24 cellular contexts compared by ENCODE assay signal in genomic region chr9:87558606-87559005, GRCh38.
DNase-seq lines count a peak whose midpoint lies in the region; ATAC-seq, FAIRE-seq and TF ChIP-seq lines count a peak whose summit lies in the region.
"Had no signal": no experiment of that assay in that cellular context is flagged by ENCODE, and none has a peak within 500 bp of the region (broad histone marks: within the 10 kb centered on the region; RNA-seq: fewer than 3 reads in every experiment).

No MANE protein-coding gene starts in this region.

- H3K27ac ChIP-seq in A673 (ENCODE audit: low read depth, low read length, poor library complexity, severe bottlenecking) (peak overlapping the region; percentile 29), GM12878 (ENCODE audit: control insufficient read depth, insufficient read depth) (peak overlapping the region; percentile 75), sigmoid colon (peak overlapping the region in 3 of 4 donors; percentile 54 to 79 (median 55)), aorta (ENCODE audit: low read depth in 1 of 2, low read length in 2 of 2) (no peak overlapping the region)
- H3K27ac ChIP-seq: GM23248, HL-60 had no signal

- no peak for TF ChIP-seq RAD21 in GM12878 (IDR thresholded peaks at IDR 0.05; ENCODE audit: insufficient read depth, low read depth, low read length)

- no peaks in the 10 kb centered on the region for H3K9me3 ChIP-seq in A673 (ENCODE audit: low read depth, low read length, poor library complexity, severe bottlenecking)
- H3K9me3 ChIP-seq in GM12878 (replicated peaks; ENCODE audit: control insufficient read depth, insufficient read depth, low read length), result peaks cover 2% of the 10 kb centered on the region; the same call in 2 of the 3 replicates
- H3K9me3 ChIP-seq in sigmoid colon, result no peaks in the 10 kb centered on the region
- no peaks in the 10 kb centered on the region for H3K9me3 ChIP-seq in aorta (ENCODE audit: control insufficient read depth, low read length)
- H3K9me3 ChIP-seq: BE2C, HAP-1 had no signal

- TF ChIP-seq CTCF in A673 (conservative IDR thresholded peaks at IDR 0.05; ENCODE audit: low read depth, low read length), result no peak
- TF ChIP-seq CTCF in GM12878 (IDR thresholded peaks at IDR 0.05 in 2 of 3, conservative IDR thresholded peaks at IDR 0.05 in 1 of 3; ENCODE audit: control insufficient read depth in 2 of 3, extremely low read depth in 1 of 3, insufficient read depth in 1 of 3, low read depth in 3 of 3, low read length in 3 of 3), result no peak
- no peak for TF ChIP-seq CTCF in sigmoid colon (IDR thresholded peaks at IDR 0.05)

- H3K79me2 ChIP-seq in GM12878 (ENCODE audit: control insufficient read depth, insufficient read depth, low read length), result peaks cover 27% of the 10 kb centered on the region

- in situ Hi-C loops in GM12878 (cut with MboI), result loop anchor here (25.0 kb wide), 1 partner anchor 1754 kb away; the partner anchor contains the start of genes CKS2 and SECISBP2

- BruUV-seq in A673 (replicated peaks; lab: Mats Ljungman, UMichigan) (no TSS peak), GM12878 (replicated peaks; lab: Mats Ljungman, UMichigan) (no TSS peak)

- ATAC-seq in GM12878 (no peak), aorta (ENCODE audit: low FRiP score) (no peak)
- ATAC-seq: K562 had no signal

- WGBS in GM12878 (ENCODE audit: insufficient coverage, insufficient replicate concordance, low lambda C conversion rate, missing lambda C conversion rate), result 27% methylated on average over 2 of the region's 2 CpGs
- WGBS in sigmoid colon, 2 donors, result 86 to 93% methylated on average over 2 of the region's 2 CpGs
- 82 to 91% methylated on average over 2 of the region's 2 CpGs for WGBS in aorta, 2 donors

- TF ChIP-seq EP300 in GM12878 (IDR thresholded peaks at IDR 0.05; ENCODE audit: borderline replicate concordance in 1 of 2, control insufficient read depth in 1 of 2, low read depth in 2 of 2, low read length in 2 of 2) (no peak), sigmoid colon (IDR thresholded peaks at IDR 0.05) (no peak)

- CTCF ChIA-PET in A673 (lab: Charles Lee), result no interaction called here
- CTCF ChIA-PET in GM12878 (lab: Yijun Ruan, JAX), result interaction anchor here (1.1 to 2.0 kb wide), 3 partner anchors 11 to 104 kb away, joined by 4 to 10 read pairs (median 6); no protein-coding TSS in a partner anchor

- RAD21 ChIA-PET in GM12878 (lab: Charles Lee; ENCODE audit: unreplicated experiment), result interaction anchor here (0.9 to 8.2 kb wide), 7 partner anchors 8 to 217 kb away, joined by 3 to 63 read pairs (median 4); no protein-coding TSS in a partner anchor

- intact Hi-C loops in A673 (cut with micrococcal nuclease; ENCODE audit: unreplicated experiment) (no loop called here), GM12878 (cut with micrococcal nuclease; ENCODE audit: unreplicated experiment) (loop anchor here (1.0 kb wide), 1 partner anchor 59 kb away; no protein-coding TSS in a partner anchor), sigmoid colon (cut with DNase I) (no loop called here), aorta (cut with DNase I) (no loop called here)

- DNase-seq in A673 (ENCODE audit: low spot score) (no peak), GM18507 (ENCODE audit: extremely low spot score, insufficient read length, low read depth) (no peak), GM12878 (ENCODE audit: low read depth, low spot score) (no peak), sigmoid colon (no peak), OCI-M1 (lab: John Stamatoyannopoulos, UW) (no peak), aorta (no peak)
- DNase-seq in activated naive CD4-positive, alpha-beta T cell treated with Interleukin-2 at 50 U/mL for 16 hours, result no peak
- DNase-seq: ACHN; C1 segment of cervical spinal cord; CD4-positive, CD25-positive, alpha-beta regulatory T cell; CD8-positive, alpha-beta memory T cell; COR-L47; DMS 273 treated with DMSO at 0.1 percent for 48 hours; DMS53; DND-41; EL; GM23248; IMR-90 had no signal

- H3K27me3 ChIP-seq in A673 (replicated peaks; ENCODE audit: insufficient read depth, low read depth, low read length, poor library complexity) (no peaks in the 10 kb centered on the region), GM12878 (replicated peaks in 1 of 2; ENCODE audit: control insufficient read depth in 2 of 2, insufficient read depth in 2 of 2, low read length in 1 of 2) (no peaks in the 10 kb centered on the region), sigmoid colon (no peaks in the 10 kb centered on the region), aorta (ENCODE audit: control insufficient read depth in 1 of 2, insufficient read depth in 2 of 2, low read length in 1 of 2) (no peaks in the 10 kb centered on the region)
- H3K27me3 ChIP-seq: BE2C had no signal

- FAIRE-seq in GM18507 (lab: Jason Lieb, UNC) (peak; percentile 18), GM12878 (lab: Jason Lieb, UNC) (no peak)
- FAIRE-seq: GM12891, HTR-8/SVneo, K562 had no signal

- POLR2A ChIA-PET in A673 (lab: Charles Lee; ENCODE audit: low non-redundant PET), result no interaction called here
- POLR2A ChIA-PET in GM12878 (lab: Charles Lee), result interaction anchor here (1.3 to 4.7 kb wide), 6 partner anchors 11 to 59 kb away, joined by 3 to 29 read pairs (median 8); no protein-coding TSS in a partner anchor

- H3K36me3 ChIP-seq in A673 (ENCODE audit: insufficient read depth, low read length, poor library complexity, severe bottlenecking) (peaks cover 59% of the 10 kb centered on the region), GM12878 (ENCODE audit: control insufficient read depth in 2 of 2, insufficient read depth in 2 of 2, low read length in 1 of 2) (peaks cover 0 to 3% of the 10 kb centered on the region in 2 experiments; a peak in 2 of 4 replicates), sigmoid colon (no peaks in the 10 kb centered on the region), aorta (ENCODE audit: control insufficient read depth in 1 of 2, insufficient read depth in 2 of 2, low read length in 1 of 2) (no peaks in the 10 kb centered on the region)
- H3K36me3 ChIP-seq: BE2C, HAP-1 had no signal

- peaks cover 24% of the 10 kb centered on the region for H3K4me1 ChIP-seq in A673 (ENCODE audit: insufficient read depth, low read length, poor library complexity, severe bottlenecking)
- H3K4me1 ChIP-seq in GM12878 (ENCODE audit: control insufficient read depth, insufficient read depth, low read length), result peaks cover 69% of the 10 kb centered on the region
- H3K4me1 ChIP-seq in sigmoid colon, result peaks cover 0 to 88% (median 57%) of the 10 kb centered on the region in 4 donors
- H3K4me1 ChIP-seq in aorta (ENCODE audit: control insufficient read depth in 1 of 2, insufficient read depth in 2 of 2, low read length in 2 of 2), result no peaks in the 10 kb centered on the region
- H3K4me1 ChIP-seq: HAP-1 had no signal

- H3K4me3 ChIP-seq in A673 (ENCODE audit: low read depth, low read length, poor library complexity, severe bottlenecking) (no peak overlapping the region), GM12878 (no peak overlapping the region), sigmoid colon (no peak overlapping the region), aorta (ENCODE audit: low read length in 2 of 2) (no peak overlapping the region)
- H3K4me3 ChIP-seq: GM23248, HAP-1, K562 had no signal

- H3K9ac ChIP-seq in GM12878 (ENCODE audit: control insufficient read depth, insufficient read depth, low read length), result no peak overlapping the region
- H3K9ac ChIP-seq: GM23248 had no signal

- H3K4me2 ChIP-seq in GM12878 (ENCODE audit: control insufficient read depth, insufficient read depth), result no peak overlapping the region

- no peaks in the 10 kb centered on the region for H4K20me1 ChIP-seq in GM12878 (ENCODE audit: control insufficient read depth, insufficient read depth)

- no peak overlapping the region for H2AFZ ChIP-seq in GM12878 (ENCODE audit: control insufficient read depth, low read depth, low read length)
- H2AFZ ChIP-seq: GM23248 had no signal

- TF ChIP-seq POLR2A in GM12878 (IDR thresholded peaks at IDR 0.05; ENCODE audit: low read depth, low read length), result no peak
- no peak for TF ChIP-seq POLR2A in sigmoid colon (IDR thresholded peaks at IDR 0.05)

- SMC1A ChIA-PET in GM12878 (lab: Charles Lee; ENCODE audit: uncharacterized antibody, unreplicated experiment), result interaction anchor here (0.7 to 7.8 kb wide), 17 partner anchors 11 to 96 kb away, joined by 3 to 62 read pairs (median 5); partner anchors contain the start of gene DAPK1

TF ChIP-seq in GM12878, 131 proteins besides CTCF, POLR2A, EP300 and RAD21 (continues in another document):
- TF ChIP-seq RELA (IDR thresholded peaks at IDR 0.05; ENCODE audit: borderline replicate concordance, partially characterized antibody) (no peak), FOS (IDR thresholded peaks at IDR 0.05; ENCODE audit: borderline replicate concordance, extremely low read depth, insufficient read length) (no peak), PAX5 (IDR thresholded peaks at IDR 0.05; ENCODE audit: borderline replicate concordance, low read depth, low read length) (no peak), CEBPB (IDR thresholded peaks at IDR 0.05; ENCODE audit: borderline replicate concordance in 1 of 2, low read depth in 2 of 2, low read length in 2 of 2) (no peak), CBX5 (IDR thresholded peaks at IDR 0.05; ENCODE audit: low read depth) (no peak), IKZF1 (conservative IDR thresholded peaks at IDR 0.05) (no peak), BCLAF1 (IDR thresholded peaks at IDR 0.05) (no peak)

Comparison
In these comparisons a context has a peak if more than half of its experiments do, and no peak if none do; other contexts are left out.
1. H3K27ac ChIP-seq: peak in A673 (single experiment), GM12878 (single experiment) and sigmoid colon (3 of 4); none in aorta (0 of 2).